In genomic region chr5:123771715-123772114, GRCh38 we compare ENCODE assay signal across 3 cellular contexts.
TF ChIP-seq lines count a peak whose summit lies in the region.

No MANE protein-coding gene starts in this region.

TF ChIP-seq in GM23338, 12 proteins besides CTCF, POLR2A, EP300 and RAD21 (continues in another document):
- no peak for TF ChIP-seq EZH2 (IDR thresholded peaks at IDR 0.05; ENCODE audit: low read depth, unreplicated experiment)
- TF ChIP-seq, protein P1, sequence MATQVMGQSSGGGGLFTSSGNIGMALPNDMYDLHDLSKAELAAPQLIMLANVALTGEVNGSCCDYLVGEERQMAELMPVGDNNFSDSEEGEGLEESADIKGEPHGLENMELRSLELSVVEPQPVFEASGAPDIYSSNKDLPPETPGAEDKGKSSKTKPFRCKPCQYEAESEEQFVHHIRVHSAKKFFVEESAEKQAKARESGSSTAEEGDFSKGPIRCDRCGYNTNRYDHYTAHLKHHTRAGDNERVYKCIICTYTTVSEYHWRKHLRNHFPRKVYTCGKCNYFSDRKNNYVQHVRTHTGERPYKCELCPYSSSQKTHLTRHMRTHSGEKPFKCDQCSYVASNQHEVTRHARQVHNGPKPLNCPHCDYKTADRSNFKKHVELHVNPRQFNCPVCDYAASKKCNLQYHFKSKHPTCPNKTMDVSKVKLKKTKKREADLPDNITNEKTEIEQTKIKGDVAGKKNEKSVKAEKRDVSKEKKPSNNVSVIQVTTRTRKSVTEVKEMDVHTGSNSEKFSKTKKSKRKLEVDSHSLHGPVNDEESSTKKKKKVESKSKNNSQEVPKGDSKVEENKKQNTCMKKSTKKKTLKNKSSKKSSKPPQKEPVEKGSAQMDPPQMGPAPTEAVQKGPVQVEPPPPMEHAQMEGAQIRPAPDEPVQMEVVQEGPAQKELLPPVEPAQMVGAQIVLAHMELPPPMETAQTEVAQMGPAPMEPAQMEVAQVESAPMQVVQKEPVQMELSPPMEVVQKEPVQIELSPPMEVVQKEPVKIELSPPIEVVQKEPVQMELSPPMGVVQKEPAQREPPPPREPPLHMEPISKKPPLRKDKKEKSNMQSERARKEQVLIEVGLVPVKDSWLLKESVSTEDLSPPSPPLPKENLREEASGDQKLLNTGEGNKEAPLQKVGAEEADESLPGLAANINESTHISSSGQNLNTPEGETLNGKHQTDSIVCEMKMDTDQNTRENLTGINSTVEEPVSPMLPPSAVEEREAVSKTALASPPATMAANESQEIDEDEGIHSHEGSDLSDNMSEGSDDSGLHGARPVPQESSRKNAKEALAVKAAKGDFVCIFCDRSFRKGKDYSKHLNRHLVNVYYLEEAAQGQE (IDR thresholded peaks at IDR 0.05; ENCODE audit: unreplicated experiment), result no peak

TF ChIP-seq in H1, 55 proteins besides CTCF, POLR2A, EP300 and RAD21:
- TF ChIP-seq SP1 (IDR thresholded peaks at IDR 0.05; ENCODE audit: low read depth, low read length) (no peak), MAX (IDR thresholded peaks at IDR 0.05) (no peak), MAFK (IDR thresholded peaks at IDR 0.05; ENCODE audit: low read depth, low read length) (no peak), SRF (IDR thresholded peaks at IDR 0.05; ENCODE audit: low read depth, low read length) (no peak), HDAC2 (IDR thresholded peaks at IDR 0.05; ENCODE audit: borderline replicate concordance in 1 of 2, low read depth in 2 of 2, low read length in 2 of 2) (no peak), BACH1 (IDR thresholded peaks at IDR 0.05; ENCODE audit: low read length) (no peak), RNF2 (IDR thresholded peaks at IDR 0.05; ENCODE audit: borderline replicate concordance, low read depth, low read length, missing control alignments, poor library complexity, severe bottlenecking) (no peak)

TF ChIP-seq in SK-N-SH treated with all-trans-retinoic acid at 6 μM for 48 hours, 23 proteins besides CTCF, POLR2A, EP300 and RAD21:
- TF ChIP-seq ZNF70 (CRISPR knock-in tag; IDR thresholded peaks at IDR 0.05) (no peak), RARB (CRISPR knock-in tag; IDR thresholded peaks at IDR 0.05) (no peak), ZC3H10 (CRISPR knock-in tag; IDR thresholded peaks at IDR 0.05) (no peak), ARNTL (CRISPR knock-in tag; IDR thresholded peaks at IDR 0.05; ENCODE audit: borderline replicate concordance, low read depth) (no peak), ZNF8 (CRISPR knock-in tag; IDR thresholded peaks at IDR 0.05) (no peak), TSHZ2 (CRISPR knock-in tag; IDR thresholded peaks at IDR 0.05) (no peak), GLIS3 (CRISPR knock-in tag; IDR thresholded peaks at IDR 0.05) (no peak), POU6F1 (CRISPR knock-in tag; IDR thresholded peaks at IDR 0.05; ENCODE audit: borderline replicate concordance, low read depth) (no peak), SNAI2 (CRISPR knock-in tag; IDR thresholded peaks at IDR 0.05) (no peak), TCF4 (CRISPR knock-in tag; IDR thresholded peaks at IDR 0.05; ENCODE audit: borderline replicate concordance) (no peak), ESRRG (CRISPR knock-in tag; IDR thresholded peaks at IDR 0.05) (no peak), BACH2 (CRISPR knock-in tag; IDR thresholded peaks at IDR 0.05; ENCODE audit: borderline replicate concordance) (no peak), ZFP3 (CRISPR knock-in tag; IDR thresholded peaks at IDR 0.05) (no peak), TOX (CRISPR knock-in tag; IDR thresholded peaks at IDR 0.05; ENCODE audit: borderline replicate concordance) (no peak), OSR1 (CRISPR knock-in tag; IDR thresholded peaks at IDR 0.05) (no peak), ZNF565 (CRISPR knock-in tag; conservative IDR thresholded peaks at IDR 0.05; ENCODE audit: low read depth) (no peak)
- TF ChIP-seq, protein P2, sequence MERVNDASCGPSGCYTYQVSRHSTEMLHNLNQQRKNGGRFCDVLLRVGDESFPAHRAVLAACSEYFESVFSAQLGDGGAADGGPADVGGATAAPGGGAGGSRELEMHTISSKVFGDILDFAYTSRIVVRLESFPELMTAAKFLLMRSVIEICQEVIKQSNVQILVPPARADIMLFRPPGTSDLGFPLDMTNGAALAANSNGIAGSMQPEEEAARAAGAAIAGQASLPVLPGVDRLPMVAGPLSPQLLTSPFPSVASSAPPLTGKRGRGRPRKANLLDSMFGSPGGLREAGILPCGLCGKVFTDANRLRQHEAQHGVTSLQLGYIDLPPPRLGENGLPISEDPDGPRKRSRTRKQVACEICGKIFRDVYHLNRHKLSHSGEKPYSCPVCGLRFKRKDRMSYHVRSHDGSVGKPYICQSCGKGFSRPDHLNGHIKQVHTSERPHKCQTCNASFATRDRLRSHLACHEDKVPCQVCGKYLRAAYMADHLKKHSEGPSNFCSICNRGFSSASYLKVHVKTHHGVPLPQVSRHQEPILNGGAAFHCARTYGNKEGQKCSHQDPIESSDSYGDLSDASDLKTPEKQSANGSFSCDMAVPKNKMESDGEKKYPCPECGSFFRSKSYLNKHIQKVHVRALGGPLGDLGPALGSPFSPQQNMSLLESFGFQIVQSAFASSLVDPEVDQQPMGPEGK (CRISPR knock-in tag; IDR thresholded peaks at IDR 0.05; ENCODE audit: borderline replicate concordance), result no peak
